8 cellular contexts compared by ENCODE assay signal in the genomic region with DNA sequence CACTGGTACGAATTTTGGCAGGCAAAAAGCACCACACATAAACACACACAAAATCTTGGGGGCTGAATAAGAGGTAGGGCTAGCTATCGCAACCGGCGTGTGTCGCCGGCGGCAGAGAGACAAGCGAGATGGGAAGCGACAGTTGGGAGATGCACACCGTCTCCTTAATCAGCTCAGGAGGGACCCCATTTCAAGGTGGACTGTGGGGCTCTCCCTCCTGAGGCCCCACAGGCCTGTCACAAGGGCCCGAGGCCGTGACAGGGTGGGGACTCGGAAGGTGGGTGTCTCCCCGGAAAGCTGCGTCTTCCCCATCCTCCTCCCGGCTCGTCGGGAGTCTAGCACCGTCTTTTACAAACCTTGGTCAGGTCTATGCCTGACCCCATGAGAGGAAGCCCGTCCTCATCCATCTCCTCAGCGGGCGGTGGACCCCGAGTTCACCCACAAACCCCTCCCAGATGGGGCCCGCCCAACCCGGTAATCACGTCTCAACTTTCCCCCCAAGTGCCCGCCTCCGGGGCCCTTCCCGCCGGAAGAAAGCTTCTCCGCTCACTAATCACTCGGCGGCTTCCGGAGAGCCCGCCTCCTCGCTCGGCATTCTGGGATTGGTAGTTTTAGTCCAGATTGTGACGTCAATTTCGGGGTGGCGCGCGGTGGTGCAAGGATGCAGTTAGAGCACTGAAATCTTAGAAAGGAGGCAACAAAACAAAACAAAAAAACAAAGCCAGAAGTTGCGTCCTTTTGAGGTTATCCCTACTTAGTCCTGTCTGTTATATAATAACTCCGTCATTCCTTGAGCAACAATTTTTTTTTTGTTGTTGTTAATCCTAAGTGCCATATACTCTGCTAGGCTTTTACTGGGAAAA. TPM values are rescaled to one million over a fixed set of nuclear protein-coding genes. Genes with fewer than 3 reads are reported as not detected.
A peak's percentile ranks its signal among the peaks of the same experiment; 100 is the strongest.
DNase-seq lines count a peak whose midpoint lies in the region; ATAC-seq and TF ChIP-seq lines count a peak whose summit lies in the region.

A gene with protein sequence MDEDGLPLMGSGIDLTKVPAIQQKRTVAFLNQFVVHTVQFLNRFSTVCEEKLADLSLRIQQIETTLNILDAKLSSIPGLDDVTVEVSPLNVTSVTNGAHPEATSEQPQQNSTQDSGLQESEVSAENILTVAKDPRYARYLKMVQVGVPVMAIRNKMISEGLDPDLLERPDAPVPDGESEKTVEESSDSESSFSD (minus strand): TSS at position 436 of the 863 bp plus-strand sequence. CDS start 29 bp downstream, at position 407.

- peak within 1 kb of the TSS; percentile 99 for H3K27ac Mint-ChIP-seq in activated CD4-positive, alpha-beta T cell treated with anti-CD3 and anti-CD28 coated beads, Interleukin-2, amount 10 ng/mL, durations not matched to agents 7 days and 5 days

- H3K4me3 ChIP-seq in BLaER1 (peak within 1 kb of the TSS; percentile 85), coronary artery (peak within 1 kb of the TSS; percentile 97)

- POLR2A ChIA-PET in activated CD4-positive, alpha-beta T cell treated with anti-CD3 and anti-CD28 coated beads, Interleukin-2, amount 10 ng/mL, durations not matched to agents 7 days and 5 days (lab: Charles Lee): no interaction called here

- H3K27ac ChIP-seq in BLaER1 (peak within 1 kb of the TSS; percentile 83), coronary artery (peak within 1 kb of the TSS; percentile 95 to 98), layer of hippocampus (ENCODE audit: low read depth, low read length) (peak within 1 kb of the TSS; percentile 81)

- no peaks in the 10 kb centered on the region for H3K27me3 ChIP-seq in BLaER1
- no peaks in the 10 kb centered on the region for H3K27me3 ChIP-seq in layer of hippocampus (ENCODE audit: control insufficient read depth, insufficient read depth, low read length)

- H3K4me1 Mint-ChIP-seq in activated CD4-positive, alpha-beta T cell treated with anti-CD3 and anti-CD28 coated beads, Interleukin-2, amount 10 ng/mL, durations not matched to agents 7 days and 5 days: peaks cover 58% of the 10 kb centered on the region

- ATAC-seq in GM19328 (IDR thresholded peaks at IDR 0.05; ENCODE audit: unreplicated experiment): peak; percentile 93
- peak; percentile 89 for ATAC-seq in HG03520 (IDR thresholded peaks at IDR 0.05; ENCODE audit: unreplicated experiment)

- peak within 1 kb of the TSS; percentile 83 for H3K4me2 ChIP-seq in BLaER1

- H3K27me3 Mint-ChIP-seq in activated CD4-positive, alpha-beta T cell treated with anti-CD3 and anti-CD28 coated beads, Interleukin-2, amount 10 ng/mL, durations not matched to agents 7 days and 5 days: no peaks in the 10 kb centered on the region

- CTCF ChIA-PET in activated CD4-positive, alpha-beta T cell treated with anti-CD3 and anti-CD28 coated beads, Interleukin-2, amount 10 ng/mL, durations not matched to agents 7 days and 5 days (lab: Charles Lee): interaction anchor here (0.6 to 1.4 kb wide), 5 partner anchors 8 to 119 kb away, joined by 3 to 5 read pairs (median 3); no protein-coding TSS in a partner anchor

- peak within 1 kb of the TSS; percentile 83 for H3K9ac ChIP-seq in BLaER1

- TF ChIP-seq CTCF in coronary artery (IDR thresholded peaks at IDR 0.05): no peak

- DNase-seq in NCI-H69 (lab: John Stamatoyannopoulos, UW) (peak; percentile 98), coronary artery (ENCODE audit: low spot score) (peak; percentile 98)
- DNase-seq in activated CD4-positive, alpha-beta T cell treated with anti-CD3 and anti-CD28 coated beads, Interleukin-2, amount 10 ng/mL, durations not matched to agents 7 days and 5 days: peak; percentile 98
- DNase-seq in stimulated activated CD4-positive, alpha-beta T cell treated with anti-CD3 and anti-CD28 coated beads, Interleukin-1b, Interleukin-23, amount 100 ng/mL, for 4 hours (ENCODE audit: low read depth in 2 of 2): peak; percentile 89 to 91

- H3K36me3 Mint-ChIP-seq in activated CD4-positive, alpha-beta T cell treated with anti-CD3 and anti-CD28 coated beads, Interleukin-2, amount 10 ng/mL, durations not matched to agents 7 days and 5 days (ENCODE audit: low read depth): peaks cover 35% of the 10 kb centered on the region

- H3K4me1 ChIP-seq in BLaER1: peaks cover 8% of the 10 kb centered on the region

- 0 out of 2 replicates have a peak, but pooled peaks cover 6% of the 10 kb centered on the region for H3K36me3 ChIP-seq in BLaER1

- no peaks in the 10 kb centered on the region for H4K20me1 ChIP-seq in BLaER1

- H3K9me3 Mint-ChIP-seq in activated CD4-positive, alpha-beta T cell treated with anti-CD3 and anti-CD28 coated beads, Interleukin-2, amount 10 ng/mL, durations not matched to agents 7 days and 5 days: peaks cover 2% of the 10 kb centered on the region

- peak within 1 kb of the TSS; percentile 93 for H3K4me3 Mint-ChIP-seq in activated CD4-positive, alpha-beta T cell treated with anti-CD3 and anti-CD28 coated beads, Interleukin-2, amount 10 ng/mL, durations not matched to agents 7 days and 5 days

- H3K9me3 ChIP-seq in BLaER1: no peaks in the 10 kb centered on the region

RNA-seq across cellular contexts. Expression of the gene that starts here (rescaled TPM):
- total RNA-seq in activated CD4-positive, alpha-beta T cell treated with anti-CD3 and anti-CD28 coated beads, Interleukin-2, amount 10 ng/mL, durations not matched to agents 7 days and 5 days: 10 to 100 TPM; 46.7 to 58.6 TPM

Comparison
In these comparisons a context has a peak if more than half of its experiments do, and no peak if none do; other contexts are left out.
1. Peak in every context shown above with its lines: DNase-seq, ATAC-seq, H3K4me3 ChIP-seq and H3K27ac ChIP-seq.